15 cellular contexts compared by ENCODE assay signal in genomic region chr12:27498159-27498558, GRCh38. TPM values are rescaled to one million over a fixed set of nuclear protein-coding genes. Genes with fewer than 3 reads are reported as not detected.
DNase-seq lines count a peak whose midpoint lies in the region; ATAC-seq, FAIRE-seq and TF ChIP-seq lines count a peak whose summit lies in the region.
"Had no signal": no experiment of that assay in that cellular context is flagged by ENCODE, and none has a peak within 500 bp of the region (broad histone marks: within the 10 kb centered on the region; RNA-seq: fewer than 3 reads in every experiment).

No MANE protein-coding gene starts in this region.

- peak overlapping the region; percentile 44 for H3K4me3 Mint-ChIP-seq in T-helper 2 cell treated with Interferon-gamma antibody and Interleukin-4, amounts not matched to agents 5 μg/mL and 100 μg/mL, for 36 hours
- H3K4me3 Mint-ChIP-seq: B cell had no signal

- no peak for TF ChIP-seq CTCF in GM12865 (IDR thresholded peaks at IDR 0.05; ENCODE audit: insufficient read depth, low read depth, low read length, missing control alignments)
- TF ChIP-seq CTCF in Peyer's patch (IDR thresholded peaks at IDR 0.05): no peak

- H3K27ac ChIP-seq in Peyer's patch: no peak overlapping the region
- H3K27ac ChIP-seq: esophagus squamous epithelium had no signal

- H3K36me3 ChIP-seq in Peyer's patch: no peaks in the 10 kb centered on the region
- H3K36me3 ChIP-seq: esophagus squamous epithelium had no signal

- peaks cover 41% of the 10 kb centered on the region for H3K4me1 Mint-ChIP-seq in T-helper 2 cell treated with Interferon-gamma antibody and Interleukin-4, amounts not matched to agents 5 μg/mL and 100 μg/mL, for 36 hours (ENCODE audit: low read depth)
- H3K4me1 Mint-ChIP-seq: B cell had no signal

- peaks cover 15% of the 10 kb centered on the region for H3K27me3 Mint-ChIP-seq in T-helper 2 cell treated with Interferon-gamma antibody and Interleukin-4, amounts not matched to agents 5 μg/mL and 100 μg/mL, for 36 hours (ENCODE audit: low read depth)

- H3K4me1 ChIP-seq in Peyer's patch: no peaks in the 10 kb centered on the region
- H3K4me1 ChIP-seq: esophagus squamous epithelium had no signal

- H3K4me3 ChIP-seq in GM12865 (ENCODE audit: low read depth, low read length) (no peak overlapping the region), Peyer's patch (no peak overlapping the region)
- H3K4me3 ChIP-seq: esophagus squamous epithelium had no signal

- no peaks in the 10 kb centered on the region for H3K27me3 ChIP-seq in Peyer's patch
- H3K27me3 ChIP-seq: esophagus squamous epithelium had no signal

- DNase-seq in GM12865 (ENCODE audit: low read depth): peak; percentile 72
- peak; percentile 61 for DNase-seq in T-helper 2 cell treated with Interferon-gamma antibody and Interleukin-4, amounts not matched to agents 5 μg/mL and 100 μg/mL, for 36 hours (ENCODE audit: low spot score)
- no peak for DNase-seq in Peyer's patch
- DNase-seq in AG08396 (ENCODE audit: low spot score): no peak
- no peak for DNase-seq in RCC 7860 (ENCODE audit: low spot score)
- DNase-seq in dedifferentiated amniotic fluid mesenchymal stem cell (ENCODE audit: extremely low spot score): no peak
- DNase-seq: DMS79, esophagus squamous epithelium, hippocampal formation, NCI-H2171 treated with DMSO at 0.1 percent for 48 hours, SK-N-SH had no signal

- H3K27ac Mint-ChIP-seq in T-helper 2 cell treated with Interferon-gamma antibody and Interleukin-4, amounts not matched to agents 5 μg/mL and 100 μg/mL, for 36 hours: peak overlapping the region; percentile 58
- H3K27ac Mint-ChIP-seq: B cell had no signal

- TF ChIP-seq POLR2A in Peyer's patch (IDR thresholded peaks at IDR 0.05): no peak

- peaks cover 20% of the 10 kb centered on the region for H3K9me3 Mint-ChIP-seq in T-helper 2 cell treated with Interferon-gamma antibody and Interleukin-4, amounts not matched to agents 5 μg/mL and 100 μg/mL, for 36 hours

- ATAC-seq in GM18519 (IDR thresholded peaks at IDR 0.05; ENCODE audit: low FRiP score, unreplicated experiment): peak; percentile 73
- ATAC-seq in HG02610 (IDR thresholded peaks at IDR 0.05; ENCODE audit: unreplicated experiment): peak; percentile 98
- ATAC-seq: left lobe of liver had no signal

- FAIRE-seq in RCC 7860 (lab: Jason Lieb, UNC): no peak

- peaks cover 20% of the 10 kb centered on the region for H3K36me3 Mint-ChIP-seq in T-helper 2 cell treated with Interferon-gamma antibody and Interleukin-4, amounts not matched to agents 5 μg/mL and 100 μg/mL, for 36 hours (ENCODE audit: low read depth)

- H3K9me3 ChIP-seq in Peyer's patch: no peaks in the 10 kb centered on the region
- H3K9me3 ChIP-seq: esophagus squamous epithelium, SK-N-SH had no signal

RNA-seq across cellular contexts. Expression of gene PPFIBP1, which starts 25.8 kb away (rescaled TPM):
- 100 to 1,000 TPM in 1 of 4 donors, 10 to 100 TPM in 3; 37.5 to 171 (median 48.1) TPM for total RNA-seq in Peyer's patch

RNA-seq across cellular contexts. Expression of gene SMCO2, which starts 51.6 kb away (rescaled TPM):
- not detected for total RNA-seq in Peyer's patch
- total RNA-seq: B cell, left lobe of liver had no signal

Comparison
In these comparisons a context has a peak if more than half of its experiments do, and no peak if none do; other contexts are left out.
1. DNase-seq: peak in GM12865 (single experiment) and T-helper 2 cell treated with Interferon-gamma antibody and Interleukin-4, amounts not matched to agents 5 μg/mL and 100 μg/mL, for 36 hours (single experiment); none in Peyer's patch (0 of 3), AG08396 (single experiment), RCC 7860 (single experiment) and dedifferentiated amniotic fluid mesenchymal stem cell (single experiment).